3 cellular contexts compared by ENCODE assay signal in genomic region chr9:130405657-130406257, GRCh38.
TF ChIP-seq lines count a peak whose summit lies in the region.

No MANE protein-coding gene starts in this region.

TF ChIP-seq in HepG2, 621 proteins besides CTCF, POLR2A, EP300 and RAD21:
- TF ChIP-seq ETS1 (CRISPR knock-in tag; IDR thresholded peaks at IDR 0.05) (no peak), ZFP1 (CRISPR knock-in tag; IDR thresholded peaks at IDR 0.05) (no peak), ZNF768 (CRISPR knock-in tag; IDR thresholded peaks at IDR 0.05) (peak; percentile 90), ZNF607 (CRISPR knock-in tag; IDR thresholded peaks at IDR 0.05; ENCODE audit: borderline replicate concordance) (no peak), ZNF775 (CRISPR knock-in tag; IDR thresholded peaks at IDR 0.05; ENCODE audit: borderline replicate concordance) (no peak)

TF ChIP-seq in HEK293, 187 proteins besides CTCF, POLR2A, EP300 and RAD21:
- TF ChIP-seq ZNF184 (tag by site-specific recombination; IDR thresholded peaks at IDR 0.05) (no peak), ZNF416 (tag by site-specific recombination; IDR thresholded peaks at IDR 0.05) (no peak), ZBTB21 (tag by site-specific recombination; IDR thresholded peaks at IDR 0.05) (no peak), ZNF768 (tag by site-specific recombination; IDR thresholded peaks at IDR 0.05) (peak; percentile 57; the same call in 1 of the 2 replicates), ZNF23 (tag by site-specific recombination; IDR thresholded peaks at IDR 0.05; ENCODE audit: borderline replicate concordance) (no peak), ZNF561 (tag by site-specific recombination; IDR thresholded peaks at IDR 0.05; ENCODE audit: borderline replicate concordance) (no peak), ZNF76 (tag by site-specific recombination; IDR thresholded peaks at IDR 0.05; ENCODE audit: borderline replicate concordance, low read depth) (no peak)

TF ChIP-seq in K562, 482 proteins besides CTCF, POLR2A, EP300 and RAD21:
- TF ChIP-seq ZNF354B (CRISPR knock-in tag; IDR thresholded peaks at IDR 0.05): no peak
- no peak for TF ChIP-seq PKNOX1 (IDR thresholded peaks at IDR 0.05)
- TF ChIP-seq ZKSCAN1 (IDR thresholded peaks at IDR 0.05; ENCODE audit: low read depth, low read length): peak; percentile 56; the same call in 1 of the 2 replicates
- TF ChIP-seq BCOR (IDR thresholded peaks at IDR 0.05): 0 out of 2 replicates have a peak, but pooled peaks have one; percentile 15
- TF ChIP-seq ZFP36 (IDR thresholded peaks at IDR 0.05; ENCODE audit: low read depth, low read length, partially characterized antibody): peak; percentile 59
- TF ChIP-seq RBM25 (IDR thresholded peaks at IDR 0.05; ENCODE audit: low read depth, low read length, severe bottlenecking): peak; percentile 22
